ENCODE assay signal across 21 cellular contexts in the genomic region with DNA sequence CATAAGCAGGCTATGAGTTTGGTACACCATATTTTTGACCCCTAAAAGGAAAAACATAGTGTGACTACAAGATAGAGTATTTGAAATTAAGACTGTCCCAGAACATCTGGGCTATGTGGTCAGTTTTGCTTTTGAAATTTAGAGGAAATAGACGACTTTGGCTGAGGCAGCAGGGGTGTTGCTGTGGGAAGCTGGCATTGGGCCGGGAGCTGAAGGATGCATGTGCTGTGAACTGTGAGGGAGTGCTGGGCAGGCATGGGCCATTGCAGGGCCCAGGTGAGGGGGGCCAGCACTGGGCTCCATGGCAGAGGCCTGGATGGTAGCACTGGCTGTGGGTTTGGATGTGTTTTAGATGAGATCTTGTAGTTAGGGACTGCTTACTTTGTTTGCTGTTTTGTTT.
A peak's percentile ranks its signal among the peaks of the same experiment; 100 is the strongest.
DNase-seq lines count a peak whose midpoint lies in the region; ATAC-seq and TF ChIP-seq lines count a peak whose summit lies in the region.
"Had no signal": no experiment of that assay in that cellular context is flagged by ENCODE, and none has a peak within 500 bp of the region (broad histone marks: within the 10 kb centered on the region; RNA-seq: fewer than 3 reads in every experiment).

No MANE protein-coding gene starts in this region.

- 9 to 27% (median 27%) methylated on average over 2 of the region's 2 CpGs for whole genome bisulfite sequencing in ovary, 3 donors

- TF ChIP-seq POLR2A in ovary (IDR thresholded peaks at IDR 0.05) = no peak

- intact Hi-C loops in ovary (cut with DNase I) = no loop called here

- H3K9me3 ChIP-seq in ovary = no peaks in the 10 kb centered on the region
- H3K9me3 ChIP-seq: breast epithelium, suprapubic skin, uterus had no signal

- TF ChIP-seq CTCF in fibroblast of the aortic adventitia (IDR thresholded peaks at IDR 0.05; ENCODE audit: insufficient read depth, low read length) = no peak
- no peak for TF ChIP-seq CTCF in ovary (IDR thresholded peaks at IDR 0.05)

- no peak for TF ChIP-seq EP300 in ovary (IDR thresholded peaks at IDR 0.05)

- no peak for ATAC-seq in GM21786 (IDR thresholded peaks at IDR 0.05; ENCODE audit: unreplicated experiment)
- ATAC-seq: activated CD8-positive, alpha-beta T cell treated with anti-CD3 and anti-CD28 coated beads, Interleukin-2, amount 10 ng/mL, durations not matched to agents 7 days and 5 days; CD8-positive, alpha-beta T cell had no signal

- DNase-seq in EL (peak; percentile 37), RPMI7951 (ENCODE audit: low read depth) (peak; percentile 78), fibroblast of the aortic adventitia (ENCODE audit: low read depth) (peak; percentile 78), ovary (peak; percentile 46 to 80 (median 65)), NCI-H1092 treated with DMSO at 0.1 percent for 48 hours (lab: John Stamatoyannopoulos, UW) (no peak), germinal center (ENCODE audit: low spot score) (no peak)
- DNase-seq: activated CD4-positive, CD25-positive, alpha-beta regulatory T cell treated with anti-CD3 and anti-CD28 coated beads, Interleukin-2, amount 50 U/mL, for 72 hours; activated CD8-positive, alpha-beta T cell treated with anti-CD3 and anti-CD28 coated beads, Interleukin-2, amount 10 ng/mL, durations not matched to agents 7 days and 5 days; activated naive CD4-positive, alpha-beta T cell; activated T-cell treated with anti-CD3 and anti-CD28 coated beads, Interleukin-2, amount 50 U/mL, for 1 hour; CD8-positive, alpha-beta T cell; DMS53; KBM-7; mammary epithelial cell; NCI-H2171; NCI-H524 treated with DMSO at 0.1 percent for 48 hours; RPMI8226; uterus had no signal

- no peaks in the 10 kb centered on the region for H3K36me3 ChIP-seq in ovary
- H3K36me3 ChIP-seq: breast epithelium, suprapubic skin, uterus had no signal

- no peaks in the 10 kb centered on the region for H3K27me3 ChIP-seq in ovary
- H3K27me3 ChIP-seq: breast epithelium, suprapubic skin, uterus had no signal

- no peak overlapping the region for H3K4me3 ChIP-seq in fibroblast of the aortic adventitia (ENCODE audit: low read depth, low read length)
- no peak overlapping the region for H3K4me3 ChIP-seq in ovary
- H3K4me3 ChIP-seq: breast epithelium, suprapubic skin, uterus had no signal

- peaks cover 5% of the 10 kb centered on the region for H3K4me1 ChIP-seq in ovary (ENCODE audit: insufficient read depth)
- H3K4me1 ChIP-seq: breast epithelium, suprapubic skin, uterus had no signal

- no peak overlapping the region for H3K27ac ChIP-seq in ovary
- H3K27ac ChIP-seq: breast epithelium, suprapubic skin, uterus had no signal

Comparison
In these comparisons a context has a peak if more than half of its experiments do, and no peak if none do; other contexts are left out.
1. DNase-seq: peak in EL (single experiment), RPMI7951 (single experiment), fibroblast of the aortic adventitia (single experiment) and ovary (5 of 5); none in NCI-H1092 treated with DMSO at 0.1 percent for 48 hours (single experiment) and germinal center (single experiment).